ENCODE assay signal across 15 cellular contexts in genomic region chr17:18668625-18669024, GRCh38. TPM values are rescaled to one million over a fixed set of nuclear protein-coding genes. Genes with fewer than 3 reads are reported as not detected.
DNase-seq lines count a peak whose midpoint lies in the region; ATAC-seq, FAIRE-seq and TF ChIP-seq lines count a peak whose summit lies in the region.
"Not testable (repeated sequence)": the region's sequence is repeated elsewhere in the genome, so short reads cannot be mapped to it uniquely, and the experiment has no call there.
"Had no signal": no experiment of that assay in that cellular context is flagged by ENCODE, and none has a peak within 500 bp of the region (broad histone marks: within the 10 kb centered on the region; RNA-seq: fewer than 3 reads in every experiment).

No MANE protein-coding gene starts in this region.

- CTCF ChIA-PET in IMR-90 (lab: Yijun Ruan, JAX) = not testable (repeated sequence)

- not testable (repeated sequence) for H2BK5ac ChIP-seq in IMR-90 (ENCODE audit: low read depth, low read length, poor library complexity, severe bottlenecking)

- H3K14ac ChIP-seq in IMR-90 (replicated peaks; ENCODE audit: low read depth, low read length) = not testable (repeated sequence)

- H3K9ac ChIP-seq in IMR-90 (ENCODE audit: low read depth, low read length); astrocyte (ENCODE audit: low read length): not testable (repeated sequence)

- DNase-seq in IMR-90; RWPE2 (ENCODE audit: low spot score); astrocyte (ENCODE audit: low read depth); foreskin keratinocyte; neural crest cell (ENCODE audit: low read depth, low spot score); stimulated activated naive B cell treated with anti-CD40 and anti-IgM and Interleukin-4, amounts not matched to agents 10 μg/mL and 1 μg/mL and 100 μg/mL, for 72 hours: not testable (repeated sequence)

- H3K9me3 Mint-ChIP-seq in astrocyte (ENCODE audit: unreplicated experiment) = peaks cover 43% of the 10 kb centered on the region
- not testable (repeated sequence) for H3K9me3 Mint-ChIP-seq in neural crest cell
- peaks cover 8 to 11% of the 10 kb centered on the region in 2 donors for H3K9me3 Mint-ChIP-seq in stimulated activated naive B cell treated with anti-CD40 and anti-IgM and Interleukin-4, amounts not matched to agents 10 μg/mL and 1 μg/mL and 100 μg/mL, for 72 hours

- not testable (repeated sequence) for H3K4me1 Mint-ChIP-seq in astrocyte (ENCODE audit: low read depth, unreplicated experiment); neural crest cell; stimulated activated naive B cell treated with anti-CD40 and anti-IgM and Interleukin-4, amounts not matched to agents 10 μg/mL and 1 μg/mL and 100 μg/mL, for 72 hours

- not testable (repeated sequence) for H3K4me1 ChIP-seq in IMR-90 (ENCODE audit: control insufficient read depth, insufficient read depth, low read length); RWPE2 (ENCODE audit: insufficient read depth, poor library complexity, severe bottlenecking); astrocyte (ENCODE audit: insufficient read depth, low read length); foreskin keratinocyte

- H3K27me3 Mint-ChIP-seq in astrocyte (ENCODE audit: low read depth, unreplicated experiment); neural crest cell (ENCODE audit: low read depth); stimulated activated naive B cell treated with anti-CD40 and anti-IgM and Interleukin-4, amounts not matched to agents 10 μg/mL and 1 μg/mL and 100 μg/mL, for 72 hours: not testable (repeated sequence)

- H4K91ac ChIP-seq in IMR-90 (ENCODE audit: insufficient read depth, low read depth, low read length) = not testable (repeated sequence)

- H2AK5ac ChIP-seq in IMR-90 (ENCODE audit: low read depth, low read length) = not testable (repeated sequence)

- H3K4ac ChIP-seq in IMR-90 (ENCODE audit: low read depth, low read length) = not testable (repeated sequence)

- not testable (repeated sequence) for H3K4me3 Mint-ChIP-seq in astrocyte (ENCODE audit: unreplicated experiment); stimulated activated naive B cell treated with anti-CD40 and anti-IgM and Interleukin-4, amounts not matched to agents 10 μg/mL and 1 μg/mL and 100 μg/mL, for 72 hours
- peak overlapping the region; percentile 15 for H3K4me3 Mint-ChIP-seq in neural crest cell

- H2AK9ac ChIP-seq in IMR-90 (replicated peaks; ENCODE audit: low read depth, low read length, poor library complexity) = not testable (repeated sequence)

- H4K5ac ChIP-seq in IMR-90 (ENCODE audit: low read depth, low read length) = not testable (repeated sequence)

- TF ChIP-seq POLR2A in IMR-90 (IDR thresholded peaks at IDR 0.05; ENCODE audit: low read depth, low read length) = not testable (repeated sequence)

- dilution Hi-C loops in IMR-90 (cut with HindIII; ENCODE audit: low sequenced_read_pairs, unreplicated experiment) = not testable (repeated sequence)

- not testable (repeated sequence) for H4K20me1 ChIP-seq in IMR-90 (ENCODE audit: insufficient read depth, low read length); astrocyte (ENCODE audit: insufficient read depth, low read length)

- not testable (repeated sequence) for H2BK15ac ChIP-seq in IMR-90 (ENCODE audit: low read depth, low read length)

- not testable (repeated sequence) for H3K4me3 ChIP-seq in IMR-90 (ENCODE audit: insufficient read depth, low read depth, low read length); RWPE2 (ENCODE audit: severe bottlenecking); astrocyte (ENCODE audit: insufficient read depth, low read depth, low read length)

- TF ChIP-seq CTCF in IMR-90 (conservative IDR thresholded peaks at IDR 0.05; ENCODE audit: low read depth, low read length); RWPE2 (IDR thresholded peaks at IDR 0.05; ENCODE audit: poor library complexity, severe bottlenecking); astrocyte (IDR thresholded peaks at IDR 0.05; ENCODE audit: insufficient read depth, low read depth, low read length); foreskin keratinocyte (conservative IDR thresholded peaks at IDR 0.05); neural crest cell (conservative IDR thresholded peaks at IDR 0.05): not testable (repeated sequence)

- not testable (repeated sequence) for H3K27me3 ChIP-seq in IMR-90 (ENCODE audit: control insufficient read depth, insufficient read depth, low read length); RWPE2 (ENCODE audit: insufficient read depth, poor library complexity, severe bottlenecking); astrocyte (ENCODE audit: insufficient read depth, low read length); foreskin keratinocyte

- BruUV-seq in IMR-90 (replicated peaks; lab: Mats Ljungman, UMichigan) = not testable (repeated sequence)

- not testable (repeated sequence) for H3K79me1 ChIP-seq in IMR-90 (ENCODE audit: low read depth in 1 of 2, low read length in 2 of 2)

- H3K9me1 ChIP-seq in IMR-90 (ENCODE audit: insufficient read depth, low read length) = not testable (repeated sequence)

- no CpG with 5 or more reads among the region's 1 CpG for WGBS in IMR-90 (ENCODE audit: extremely low coverage in 2 of 2, insufficient read length in 1 of 2), 2 experiments

- ATAC-seq in IMR-90 (ENCODE audit: low read depth) = peak; percentile 81
- peak; percentile 75 for ATAC-seq in RWPE2 (ENCODE audit: low read depth)
- ATAC-seq in foreskin keratinocyte = peak; percentile 44
- not testable (repeated sequence) for ATAC-seq in stimulated activated naive B cell treated with anti-CD40 and anti-IgM and Interleukin-4, amounts not matched to agents 10 μg/mL and 1 μg/mL and 100 μg/mL, for 72 hours (replicated peaks)

- H3K18ac ChIP-seq in IMR-90 (ENCODE audit: low read depth, low read length) = not testable (repeated sequence)

- not testable (repeated sequence) for H3K79me2 ChIP-seq in astrocyte (ENCODE audit: insufficient read depth, low read length)

- not testable (repeated sequence) for H3K27ac ChIP-seq in IMR-90 (ENCODE audit: insufficient read depth, low read length); RWPE2 (ENCODE audit: poor library complexity, severe bottlenecking); astrocyte (ENCODE audit: low read depth, low read length); foreskin keratinocyte

- not testable (repeated sequence) for H3K56ac ChIP-seq in IMR-90 (ENCODE audit: extremely low read depth, insufficient read depth, low read length)

- H4K8ac ChIP-seq in IMR-90 (ENCODE audit: low read depth in 2 of 2, low read length in 2 of 2) = not testable (repeated sequence)

- H3K36me3 Mint-ChIP-seq in astrocyte (ENCODE audit: low read depth, unreplicated experiment) (peaks cover 42% of the 10 kb centered on the region), neural crest cell (ENCODE audit: low read depth) (peaks cover 55% of the 10 kb centered on the region)
- H3K36me3 Mint-ChIP-seq in stimulated activated naive B cell treated with anti-CD40 and anti-IgM and Interleukin-4, amounts not matched to agents 10 μg/mL and 1 μg/mL and 100 μg/mL, for 72 hours = peaks cover 33 to 47% of the 10 kb centered on the region in 2 donors

- H3K9me3 ChIP-seq in IMR-90 (ENCODE audit: control insufficient read depth, insufficient read depth, low read length) = peaks cover 25% of the 10 kb centered on the region
- H3K9me3 ChIP-seq in RWPE2 (ENCODE audit: severe bottlenecking); astrocyte (ENCODE audit: insufficient read depth, low read depth, low read length): not testable (repeated sequence)

- H2BK120ac ChIP-seq in IMR-90 (ENCODE audit: low read depth, low read length) = not testable (repeated sequence)

- not testable (repeated sequence) for H2AFZ ChIP-seq in IMR-90 (replicated peaks; ENCODE audit: low read length, poor library complexity); astrocyte (ENCODE audit: low read depth, low read length)

- not testable (repeated sequence) for H3K4me2 ChIP-seq in IMR-90 (ENCODE audit: low read depth, low read length); astrocyte (ENCODE audit: low read length)

- intact Hi-C loops in IMR-90 (cut with micrococcal nuclease) = not testable (repeated sequence)

- H3K36me3 ChIP-seq in IMR-90 (ENCODE audit: control insufficient read depth, insufficient read depth, low read length) = peaks cover 21% of the 10 kb centered on the region
- not testable (repeated sequence) for H3K36me3 ChIP-seq in RWPE2 (ENCODE audit: low read depth); astrocyte (ENCODE audit: insufficient read depth, low read length)

- not testable (repeated sequence) for H3K27ac Mint-ChIP-seq in astrocyte (ENCODE audit: unreplicated experiment); neural crest cell (ENCODE audit: unreplicated experiment)
- H3K27ac Mint-ChIP-seq in stimulated activated naive B cell treated with anti-CD40 and anti-IgM and Interleukin-4, amounts not matched to agents 10 μg/mL and 1 μg/mL and 100 μg/mL, for 72 hours = peak overlapping the region; percentile 59

- FAIRE-seq in astrocyte (lab: Jason Lieb, UNC) = peak; percentile 39

- in situ Hi-C loops in IMR-90 (cut with MboI; ENCODE audit: low sequenced_read_pairs) = not testable (repeated sequence)

- not testable (repeated sequence) for TF ChIP-seq RAD21 in IMR-90 (IDR thresholded peaks at IDR 0.05; ENCODE audit: low read length)

- POLR2A ChIA-PET in IMR-90 (lab: Charles Lee; ENCODE audit: unreplicated experiment) = not testable (repeated sequence)

- H2BK20ac ChIP-seq in IMR-90 (ENCODE audit: low read depth, low read length) = not testable (repeated sequence)

- not testable (repeated sequence) for H3K23ac ChIP-seq in IMR-90 (ENCODE audit: low read depth, low read length)

RNA-seq across cellular contexts. Expression of gene FOXO3B, which starts 13.5 kb away (rescaled TPM):
- 4.7 and 5.6 TPM in 2 replicates for total RNA-seq in IMR-90 (2012; rRNA removed)
- 5.4 and 6.3 TPM in 2 replicates for polyA plus RNA-seq in IMR-90 (2012; rRNA removed)
- 4.9 and 6.3 TPM in 2 replicates for polyA plus RNA-seq in IMR-90 (2012; cell fraction: cytosol; rRNA removed)
- polyA plus RNA-seq in IMR-90 (2012; cell fraction: nucleus; rRNA removed; ENCODE audit: low replicate concordance) = 6.4 and 13.4 TPM in 2 replicates
- total RNA-seq in astrocyte = 7.1 and 9.8 TPM in 2 replicates
- total RNA-seq in foreskin keratinocyte = 1.9 and 3.3 TPM in 2 replicates
- 0.19 and 0.54 TPM in 2 replicates for polyA plus RNA-seq in foreskin keratinocyte
- 25.8 and 28.5 TPM in 2 replicates for total RNA-seq in neural crest cell
- polyA plus RNA-seq: CD14-positive monocyte had no signal

RNA-seq across cellular contexts. Expression of gene TBC1D28, which starts 24.4 kb away (rescaled TPM):
- total RNA-seq in IMR-90 (2012; rRNA removed) (not detected in 2 replicates), astrocyte (not detected in 2 replicates), foreskin keratinocyte (not detected in 2 replicates), neural crest cell (0.26 TPM in 1 of 2 replicates, not detected in the other)
- polyA plus RNA-seq in IMR-90 (2012; rRNA removed) (not detected in 2 replicates), foreskin keratinocyte (not detected in 2 replicates)
- polyA plus RNA-seq in IMR-90 (2012; cell fraction: cytosol; rRNA removed) = not detected in 2 replicates
- 0.02 TPM in 1 of 2 replicates, not detected in the other for polyA plus RNA-seq in IMR-90 (2012; cell fraction: nucleus; rRNA removed; ENCODE audit: low replicate concordance)
- total RNA-seq: A673; CD4-positive, alpha-beta memory T cell; CD4-positive, CD25-positive, alpha-beta regulatory T cell; CD8-positive, alpha-beta memory T cell; Daoy; G401; GM12878 had no signal
- polyA plus RNA-seq: AG04450; CD14-positive monocyte; CD4-positive, alpha-beta memory T cell; CD4-positive, CD25-positive, alpha-beta regulatory T cell; CD8-positive, alpha-beta memory T cell; GM12878 had no signal
